Comparison of ENCODE assay signal across 15 cellular contexts in the genomic region with DNA sequence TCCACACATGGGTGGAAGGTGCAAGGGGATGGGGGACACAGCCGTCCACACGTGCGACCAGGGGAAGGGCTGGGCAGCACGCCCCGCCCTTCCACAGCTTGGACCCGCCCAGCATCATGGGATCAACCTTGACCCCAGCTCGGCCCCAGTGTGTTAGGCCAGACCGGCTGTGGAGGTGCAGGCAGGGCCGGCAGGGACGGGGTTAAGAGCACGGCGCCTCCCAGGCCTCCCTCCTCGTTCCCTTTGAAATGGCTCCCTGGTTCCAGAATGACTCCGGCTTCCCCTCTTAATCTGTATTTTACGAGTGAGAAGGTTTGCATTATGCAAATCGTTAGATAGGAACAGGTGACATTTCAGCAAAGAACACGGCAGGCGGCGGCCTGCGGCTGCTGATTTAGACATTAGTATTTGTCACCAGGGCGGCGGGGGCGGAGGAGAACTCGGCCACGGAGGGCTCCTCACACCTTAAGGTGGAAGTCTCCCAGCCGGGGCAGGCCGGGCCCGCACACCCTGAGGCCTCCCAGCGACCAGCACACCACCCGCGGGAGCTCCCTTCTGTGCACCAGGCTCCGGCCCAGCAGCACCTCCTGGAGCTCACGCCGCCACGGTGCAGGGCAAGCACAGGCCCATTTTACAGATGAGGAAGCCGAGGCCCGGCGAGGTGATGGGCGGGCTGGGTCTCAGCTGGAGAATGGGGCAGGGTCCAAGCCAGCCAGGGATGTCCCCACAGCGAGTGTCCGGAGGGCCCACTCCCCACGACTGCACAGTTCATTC.
A peak's percentile ranks its signal among the peaks of the same experiment; 100 is the strongest.
DNase-seq lines count a peak whose midpoint lies in the region; ATAC-seq and TF ChIP-seq lines count a peak whose summit lies in the region.
"Had no signal": no experiment of that assay in that cellular context is flagged by ENCODE, and none has a peak within 500 bp of the region (broad histone marks: within the 10 kb centered on the region; RNA-seq: fewer than 3 reads in every experiment).

No MANE protein-coding gene starts in this region.

- H3K4me3 ChIP-seq in GM06990 (replicated peaks; ENCODE audit: low read depth, low read length) (no peak overlapping the region), HAP-1 (no peak overlapping the region), endodermal cell (ENCODE audit: low read length) (no peak overlapping the region), psoas muscle (no peak overlapping the region)
- no peak overlapping the region for H3K4me3 ChIP-seq in effector memory CD4-positive, alpha-beta T cell (ENCODE audit: insufficient read depth, low read depth, low read length, poor library complexity, severe bottlenecking)
- H3K4me3 ChIP-seq: gastrocnemius medialis had no signal

- H3K27me3 Mint-ChIP-seq in endodermal cell (ENCODE audit: insufficient read depth) = peaks cover 3% of the 10 kb centered on the region

- in situ Hi-C loops in HAP-1 (cut with MboI; ENCODE audit: low sequenced_read_pairs) = no loop called here

- no peaks in the 10 kb centered on the region; the same call in 1 of the 2 replicates for H3K27me3 ChIP-seq in GM06990 (replicated peaks; ENCODE audit: control insufficient read depth, insufficient read depth, low read length)
- H3K27me3 ChIP-seq in HAP-1 (ENCODE audit: low read depth) = peaks cover 7% of the 10 kb centered on the region; the same call in 1 of the 2 replicates
- no peaks in the 10 kb centered on the region for H3K27me3 ChIP-seq in endodermal cell (ENCODE audit: control insufficient read depth, insufficient read depth, low read length, poor library complexity, severe bottlenecking)
- peaks cover 0 to 52% (median 21%) of the 10 kb centered on the region in 3 donors for H3K27me3 ChIP-seq in psoas muscle (ENCODE audit: insufficient read depth in 3 of 3, low read length in 2 of 3)
- H3K27me3 ChIP-seq in effector memory CD4-positive, alpha-beta T cell (replicated peaks; ENCODE audit: control insufficient read depth, insufficient read depth, low read length, poor library complexity, severe bottlenecking) = peaks cover 5% of the 10 kb centered on the region

- WGBS in endodermal cell (ENCODE audit: insufficient coverage in 1 of 2, insufficient read length in 1 of 2), 2 experiments = 77 to 81% methylated on average over 25 to 42 of the region's 42 CpGs
- WGBS in psoas muscle, 3 donors = 45 to 49% (median 46%) methylated on average over 37 to 42 of the region's 42 CpGs

- H3K9me3 Mint-ChIP-seq in endodermal cell = no peaks in the 10 kb centered on the region

- no peak overlapping the region for H3K9ac ChIP-seq in endodermal cell (ENCODE audit: extremely low read depth, low read length, poor library complexity, severe bottlenecking)

- H3K4me1 ChIP-seq in HAP-1 (peaks cover 20% of the 10 kb centered on the region), endodermal cell (ENCODE audit: control insufficient read depth, insufficient read depth, low read length) (peaks cover 2% of the 10 kb centered on the region), psoas muscle (no peaks in the 10 kb centered on the region)
- no peaks in the 10 kb centered on the region for H3K4me1 ChIP-seq in effector memory CD4-positive, alpha-beta T cell (ENCODE audit: control insufficient read depth, insufficient read depth, low read length, poor library complexity, severe bottlenecking)
- H3K4me1 ChIP-seq: gastrocnemius medialis had no signal

- H3K36me3 ChIP-seq in GM06990 (ENCODE audit: control insufficient read depth, insufficient read depth, low read length) (no peaks in the 10 kb centered on the region), HAP-1 (replicated peaks) (no peaks in the 10 kb centered on the region), endodermal cell (ENCODE audit: control insufficient read depth, insufficient read depth, low read length) (no peaks in the 10 kb centered on the region), psoas muscle (ENCODE audit: insufficient read depth in 1 of 2, low read depth in 1 of 2) (no peaks in the 10 kb centered on the region)
- no peaks in the 10 kb centered on the region for H3K36me3 ChIP-seq in effector memory CD4-positive, alpha-beta T cell (ENCODE audit: control insufficient read depth, insufficient read depth, low read length)
- H3K36me3 ChIP-seq: gastrocnemius medialis had no signal

- intact Hi-C loops in psoas muscle (cut with DNase I) = no loop called here

- H3K27ac Mint-ChIP-seq in endodermal cell = no peak overlapping the region

- no peaks in the 10 kb centered on the region for H3K9me3 ChIP-seq in HAP-1
- no peaks in the 10 kb centered on the region for H3K9me3 ChIP-seq in endodermal cell (ENCODE audit: control insufficient read depth, low read length)
- no peaks in the 10 kb centered on the region for H3K9me3 ChIP-seq in psoas muscle
- H3K9me3 ChIP-seq in effector memory CD4-positive, alpha-beta T cell (ENCODE audit: control insufficient read depth, low read length) = no peaks in the 10 kb centered on the region
- H3K9me3 ChIP-seq: gastrocnemius medialis had no signal

- H3K27ac ChIP-seq in endodermal cell (ENCODE audit: low read depth, low read length) (no peak overlapping the region), psoas muscle (no peak overlapping the region)
- H3K27ac ChIP-seq in effector memory CD4-positive, alpha-beta T cell (ENCODE audit: insufficient read depth, low read length, poor library complexity, severe bottlenecking) = no peak overlapping the region
- H3K27ac ChIP-seq: C4-2B, gastrocnemius medialis had no signal

- DNase-seq in GM06990 (ENCODE audit: extremely low read depth, insufficient read length) (no peak), HAP-1 (ENCODE audit: low spot score in 2 of 2) (peak; percentile 65 to 71), endodermal cell (peak; percentile 59), psoas muscle (peak; percentile 14 to 42), HuH-7 (ENCODE audit: low spot score) (no peak), NCI-H2171 (lab: John Stamatoyannopoulos, UW) (no peak)
- no peak for DNase-seq in effector memory CD4-positive, alpha-beta T cell
- DNase-seq: activated effector memory CD4-positive, alpha-beta T cell treated with Interleukin-2 at 50 U/mL for 16 hours; gastrocnemius medialis; mesendoderm; NCI-H146; NCI-H446 treated with DMSO at 0.1 percent for 48 hours; stimulated activated CD4-positive, alpha-beta T cell treated with anti-CD3 and anti-CD28 coated beads, Interleukin-4, amount 100 ng/mL, for 4 hours had no signal

- peaks cover 15% of the 10 kb centered on the region for H3K4me1 Mint-ChIP-seq in endodermal cell

- TF ChIP-seq CTCF in GM06990 (IDR thresholded peaks at IDR 0.05; ENCODE audit: insufficient read depth, low read length, poor library complexity, severe bottlenecking) (peak; percentile 25), endodermal cell (conservative IDR thresholded peaks at IDR 0.05) (no peak), psoas muscle (IDR thresholded peaks at IDR 0.05) (no peak)

- no peaks in the 10 kb centered on the region for H3K36me3 Mint-ChIP-seq in endodermal cell (ENCODE audit: low read depth)

- no peak overlapping the region for H3K4me3 Mint-ChIP-seq in endodermal cell

- no peak for ATAC-seq in psoas muscle
- ATAC-seq in HG03045 (IDR thresholded peaks at IDR 0.05; ENCODE audit: unreplicated experiment) = no peak
- ATAC-seq: gastrocnemius medialis had no signal

Comparison
In these comparisons a context has a peak if more than half of its experiments do, and no peak if none do; other contexts are left out.
1. DNase-seq: peak in HAP-1 (2 of 2), endodermal cell (single experiment) and psoas muscle (2 of 2); none in GM06990 (single experiment), effector memory CD4-positive, alpha-beta T cell (0 of 3), HuH-7 (single experiment) and NCI-H2171 (single experiment).